ENCODE assay signal across 6 cellular contexts in the genomic region with DNA sequence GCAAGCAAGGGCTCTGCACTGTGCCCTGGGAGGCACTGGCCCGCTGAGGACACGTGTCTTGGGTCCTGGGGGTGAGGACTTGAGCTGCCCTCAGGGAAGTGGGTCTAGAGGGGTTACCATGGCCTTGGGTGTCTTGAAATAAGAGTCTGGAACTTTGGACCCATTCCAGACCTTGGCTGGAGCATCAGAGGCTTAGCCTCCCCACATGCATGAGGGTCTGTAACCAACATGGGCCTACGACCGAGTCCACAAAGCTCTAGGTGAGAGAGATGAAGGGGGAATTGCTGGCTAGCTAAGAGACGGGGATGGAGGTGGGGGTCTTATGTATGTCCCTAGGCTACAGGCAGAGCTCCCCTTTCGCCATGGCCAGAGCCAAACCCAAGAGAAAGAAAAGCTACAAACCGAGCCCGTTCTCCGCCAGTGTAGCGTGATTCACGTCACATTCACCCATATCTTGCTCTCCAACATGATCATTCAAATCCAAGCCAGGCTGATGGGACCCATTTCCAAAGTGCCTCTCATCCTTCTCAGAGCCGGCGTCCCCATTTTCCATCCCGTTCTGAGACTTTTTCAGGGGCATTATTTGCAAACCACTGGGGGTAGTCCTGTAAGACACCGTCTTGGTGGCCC.
"Had no signal": no experiment of that assay in that cellular context is flagged by ENCODE, and none has a peak within 500 bp of the region (broad histone marks: within the 10 kb centered on the region; RNA-seq: fewer than 3 reads in every experiment).

No MANE protein-coding gene starts in this region.

- H3K27ac ChIP-seq: GM23248 had no signal

- H3K27ac Mint-ChIP-seq: H9 had no signal

- DNase-seq: GM23248, GOT3, H9, HCEC 1CT, IMR-90 had no signal

- H3K4me3 Mint-ChIP-seq: H9 had no signal

- H3K4me1 Mint-ChIP-seq: H9 had no signal

- H3K4me3 ChIP-seq: GM23248, K562 had no signal

- ATAC-seq: K562 had no signal
